31 cellular contexts compared by ENCODE assay signal in genomic region chr12:52317443-52318052, GRCh38. TPM values are rescaled to one million over a fixed set of nuclear protein-coding genes. Genes with fewer than 3 reads are reported as not detected.
"Had no signal": no experiment of that assay in that cellular context is flagged by ENCODE, and none has a peak within 500 bp of the region (broad histone marks: within the 10 kb centered on the region; RNA-seq: fewer than 3 reads in every experiment).

No MANE protein-coding gene starts in this region.

- H3K27ac ChIP-seq: SJCRH30, SK-N-MC, WERI-Rb-1 had no signal

- ATAC-seq: activated CD8-positive, alpha-beta T cell treated with anti-CD3 and anti-CD28 coated beads, Interleukin-2, amount 10 ng/mL, durations not matched to agents 7 days and 5 days; activated naive CD8-positive, alpha-beta T cell treated with anti-CD3 and anti-CD28 coated beads, Interleukin-2, amount 50 U/mL, for 24 hours; Panc1 had no signal

- DNase-seq: activated CD4-positive, alpha-beta T cell treated with anti-CD3 and anti-CD28 coated beads for 1 hour; activated CD4-positive, alpha-beta T cell treated with anti-CD3 and anti-CD28 coated beads, Interleukin-2, amount 10 ng/mL, durations not matched to agents 24 days and 14 days; activated CD4-positive, alpha-beta T cell treated with anti-CD3 and anti-CD28 coated beads, Interleukin-2, amount 50 U/mL, for 48 hours; activated CD4-positive, CD25-positive, alpha-beta regulatory T cell; activated CD8-positive, alpha-beta T cell treated with anti-CD3 and anti-CD28 coated beads, Interleukin-2, amount 10 ng/mL, durations not matched to agents 7 days and 5 days; activated gamma-delta T cell; activated naive CD4-positive, alpha-beta T cell treated with Interleukin-2 at 50 U/mL for 16 hours; activated naive CD8-positive, alpha-beta T cell treated with anti-CD3 and anti-CD28 coated beads, Interleukin-2, amount 50 U/mL, for 24 hours; activated T-cell treated with anti-CD3 and anti-CD28 coated beads, Interleukin-2, amount 50 U/mL, for 24 hours; anterior cingulate cortex; central memory CD4-positive, alpha-beta T cell; NCI-H1092 treated with DMSO at 0.1 percent for 48 hours; NCI-H1417; NCI-H146; NCI-H187 treated with DMSO at 0.1 percent for 48 hours; NCI-H2081 treated with DMSO at 0.1 percent for 48 hours; NCI-H345; NCI-H524 treated with DMSO at 0.1 percent for 48 hours; SHP77; SJCRH30; T1000; WERI-Rb-1 had no signal

- H3K36me3 ChIP-seq: SJCRH30, WERI-Rb-1 had no signal

- H3K4me3 ChIP-seq: SJCRH30, SK-N-MC had no signal

- H3K9me3 ChIP-seq: SJCRH30 had no signal

- H3K27me3 ChIP-seq: SJCRH30 had no signal

- H3K4me1 ChIP-seq: SJCRH30 had no signal

RNA-seq across cellular contexts. Expression of gene KRT83, which starts 3.6 kb away (rescaled TPM):
- total RNA-seq: activated CD4-positive, alpha-beta T cell treated with anti-CD3 and anti-CD28 coated beads, Interleukin-2, amount 10 ng/mL, durations not matched to agents 24 days and 14 days; activated CD8-positive, alpha-beta T cell treated with anti-CD3 and anti-CD28 coated beads, Interleukin-2, amount 10 ng/mL, durations not matched to agents 7 days and 5 days; activated T-helper 2 cell treated with anti-CD3 and anti-CD28 coated beads, Interferon-gamma antibody, Interleukin-2, Interleukin-4, amounts not matched to agents 10 μg/mL and 5 μg/mL and 100 μg/mL, durations not matched to agents 14 hours and 24 hours and 36 hours; bronchial epithelial cell; RPMI7951; SJCRH30; T-helper 1 cell treated with Interleukin-12 subunit alpha and Interleukin-12 subunit beta and Interleukin-4 antibody, amounts not matched to agents 30 ng/mL and 1 ng/mL, for 36 hours; T-helper 2 cell treated with Interferon-gamma antibody and Interleukin-4, amounts not matched to agents 100 ng/mL and 5 ng/mL, for 36 hours had no signal

RNA-seq across cellular contexts. Expression of gene KRT81, which starts 26.2 kb away (rescaled TPM):
- total RNA-seq: activated CD4-positive, alpha-beta T cell treated with anti-CD3 and anti-CD28 coated beads, Interleukin-2, amount 10 ng/mL, durations not matched to agents 24 days and 14 days; activated T-helper 2 cell treated with anti-CD3 and anti-CD28 coated beads, Interferon-gamma antibody, Interleukin-2, Interleukin-4, amounts not matched to agents 10 μg/mL and 5 μg/mL and 100 μg/mL, durations not matched to agents 14 hours and 24 hours and 36 hours; T-helper 1 cell treated with Interleukin-12 subunit alpha and Interleukin-12 subunit beta and Interleukin-4 antibody, amounts not matched to agents 30 ng/mL and 1 ng/mL, for 36 hours had no signal

RNA-seq across cellular contexts. Expression of gene KRT85, which starts 49.7 kb away (rescaled TPM):
- total RNA-seq: activated CD4-positive, alpha-beta T cell treated with anti-CD3 and anti-CD28 coated beads, Interleukin-2, amount 10 ng/mL, durations not matched to agents 24 days and 14 days; activated CD8-positive, alpha-beta T cell treated with anti-CD3 and anti-CD28 coated beads, Interleukin-2, amount 10 ng/mL, durations not matched to agents 7 days and 5 days; activated T-helper 2 cell treated with anti-CD3 and anti-CD28 coated beads, Interferon-gamma antibody, Interleukin-2, Interleukin-4, amounts not matched to agents 10 μg/mL and 5 μg/mL and 100 μg/mL, durations not matched to agents 14 hours and 24 hours and 36 hours; bronchial epithelial cell; M059J; NCI-H460; RPMI7951; SJCRH30; T-helper 1 cell treated with Interleukin-12 subunit alpha and Interleukin-12 subunit beta and Interleukin-4 antibody, amounts not matched to agents 30 ng/mL and 1 ng/mL, for 36 hours; T-helper 2 cell treated with Interferon-gamma antibody and Interleukin-4, amounts not matched to agents 100 ng/mL and 5 ng/mL, for 36 hours had no signal
